ENCODE assay signal across 16 cellular contexts in the genomic region with DNA sequence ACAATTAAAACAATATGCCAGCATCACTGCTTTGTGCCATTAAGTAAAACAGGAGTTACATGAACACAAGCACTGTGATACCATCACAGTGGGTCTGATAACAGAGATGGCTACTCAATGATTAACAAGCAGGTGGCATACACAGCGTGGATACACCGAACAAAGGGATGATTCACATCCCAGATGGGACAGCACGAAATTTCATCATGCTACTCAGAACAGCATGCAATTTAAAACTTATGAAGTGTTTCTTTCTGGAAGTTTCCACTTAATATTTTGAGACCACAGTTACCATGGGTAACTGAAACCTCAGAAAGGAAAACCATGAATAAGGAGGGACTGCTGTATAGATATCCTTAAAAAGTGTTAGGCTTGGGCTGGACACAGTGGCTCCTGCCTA. TPM values are rescaled to one million over a fixed set of nuclear protein-coding genes. Genes with fewer than 3 reads are reported as not detected.
A peak's percentile ranks its signal among the peaks of the same experiment; 100 is the strongest.
DNase-seq lines count a peak whose midpoint lies in the region; ATAC-seq and TF ChIP-seq lines count a peak whose summit lies in the region.
"Had no signal": no experiment of that assay in that cellular context is flagged by ENCODE, and none has a peak within 500 bp of the region (broad histone marks: within the 10 kb centered on the region; RNA-seq: fewer than 3 reads in every experiment).

No MANE protein-coding gene starts in this region.

- no peak overlapping the region for H2BK120ac ChIP-seq in mesenchymal stem cell (ENCODE audit: low read depth, low read length)

- H3K9me3 Mint-ChIP-seq in CD4-positive, CD25-positive, alpha-beta regulatory T cell = no peaks in the 10 kb centered on the region
- H3K9me3 Mint-ChIP-seq: central memory CD8-positive, alpha-beta T cell had no signal

- POLR2A ChIA-PET in PC-3 (lab: Charles Lee; ENCODE audit: unreplicated experiment) = no interaction called here

- no peak overlapping the region for H2BK5ac ChIP-seq in mesenchymal stem cell (ENCODE audit: low read depth, low read length, poor library complexity, severe bottlenecking)

- 0 out of 2 replicates have a peak overlapping the region, but pooled peaks have one; percentile 9 for H2AFZ ChIP-seq in PC-3 (ENCODE audit: low read length)
- H2AFZ ChIP-seq in mesenchymal stem cell (ENCODE audit: low read depth, low read length) = no peak overlapping the region

- H3K36me3 ChIP-seq in CD4-positive, CD25-positive, alpha-beta regulatory T cell (ENCODE audit: control insufficient read depth, insufficient read depth, low read length) = peaks cover 90% of the 10 kb centered on the region
- H3K36me3 ChIP-seq in PC-3 (ENCODE audit: low read depth, low read length) = no peaks in the 10 kb centered on the region
- peaks cover 0 to 59% of the 10 kb centered on the region in 2 experiments for H3K36me3 ChIP-seq in mesenchymal stem cell (ENCODE audit: control insufficient read depth in 1 of 2, insufficient read depth in 2 of 2, low read depth in 1 of 2, low read length in 2 of 2)
- no peaks in the 10 kb centered on the region for H3K36me3 ChIP-seq in uterus
- H3K36me3 ChIP-seq in MG63 = peaks cover 7% of the 10 kb centered on the region
- H3K36me3 ChIP-seq in HAP-1 (replicated peaks) = no peaks in the 10 kb centered on the region

- H4K8ac ChIP-seq in mesenchymal stem cell (ENCODE audit: low read length) = no peak overlapping the region

- no peaks in the 10 kb centered on the region for H3K27me3 ChIP-seq in CD4-positive, CD25-positive, alpha-beta regulatory T cell (ENCODE audit: control insufficient read depth, insufficient read depth, low read length)
- H3K27me3 ChIP-seq in PC-3 (ENCODE audit: low read length) = no peaks in the 10 kb centered on the region
- no peaks in the 10 kb centered on the region for H3K27me3 ChIP-seq in mesenchymal stem cell (ENCODE audit: control insufficient read depth in 1 of 2, insufficient read depth in 1 of 2, low read length in 2 of 2)
- H3K27me3 ChIP-seq in uterus = no peaks in the 10 kb centered on the region
- no peaks in the 10 kb centered on the region for H3K27me3 ChIP-seq in MG63
- no peaks in the 10 kb centered on the region for H3K27me3 ChIP-seq in HAP-1 (ENCODE audit: low read depth)
- H3K27me3 ChIP-seq: heart right ventricle, pancreas had no signal

- no peak overlapping the region for H3K23ac ChIP-seq in mesenchymal stem cell (ENCODE audit: low read length in 2 of 2)

- H3K27ac ChIP-seq in CD4-positive, CD25-positive, alpha-beta regulatory T cell (ENCODE audit: insufficient read depth, low read length, poor library complexity, severe bottlenecking) = no peak overlapping the region
- H3K27ac ChIP-seq in PC-3 (ENCODE audit: low read length) (no peak overlapping the region), mesenchymal stem cell (ENCODE audit: low read length, poor library complexity, severe bottlenecking) (peak overlapping the region; percentile 6), uterus (no peak overlapping the region)
- H3K27ac ChIP-seq: heart right ventricle, pancreas, SK-N-MC had no signal

- H3K4me1 ChIP-seq in CD4-positive, CD25-positive, alpha-beta regulatory T cell (ENCODE audit: control insufficient read depth, insufficient read depth, low read length, poor library complexity, severe bottlenecking) = no peaks in the 10 kb centered on the region
- H3K4me1 ChIP-seq in PC-3 (ENCODE audit: insufficient read depth, low read length) (no peaks in the 10 kb centered on the region), mesenchymal stem cell (ENCODE audit: control insufficient read depth, insufficient read depth, low read depth, low read length) (peaks cover 3% of the 10 kb centered on the region), uterus (no peaks in the 10 kb centered on the region), HAP-1 (no peaks in the 10 kb centered on the region)
- H3K4me1 ChIP-seq: heart right ventricle, pancreas had no signal

- no peak overlapping the region for H3K14ac ChIP-seq in mesenchymal stem cell (ENCODE audit: low read length in 2 of 2)

- no peaks in the 10 kb centered on the region for H3K27me3 Mint-ChIP-seq in CD4-positive, CD25-positive, alpha-beta regulatory T cell
- H3K27me3 Mint-ChIP-seq: central memory CD8-positive, alpha-beta T cell had no signal

- no peak overlapping the region for H3K4me2 ChIP-seq in PC-3 (ENCODE audit: low read length)
- no peak overlapping the region for H3K4me2 ChIP-seq in mesenchymal stem cell (ENCODE audit: low read length, poor library complexity, severe bottlenecking)

- no peaks in the 10 kb centered on the region for H3K9me2 ChIP-seq in PC-3 (replicated peaks; ENCODE audit: low read length)

- no peak for TF ChIP-seq CTCF in PC-3 (conservative IDR thresholded peaks at IDR 0.05; ENCODE audit: low read depth, low read length)
- no peak for TF ChIP-seq CTCF in epithelial cell of esophagus (IDR thresholded peaks at IDR 0.05; ENCODE audit: insufficient read depth, low read depth, low read length, missing control alignments)
- no peak for TF ChIP-seq CTCF in uterus (IDR thresholded peaks at IDR 0.05)

- no peak for TF ChIP-seq POLR2A in uterus (IDR thresholded peaks at IDR 0.05)

- H4K91ac ChIP-seq in mesenchymal stem cell (ENCODE audit: low read length) = no peak overlapping the region

- in situ Hi-C loops in HAP-1 (cut with MboI; ENCODE audit: low sequenced_read_pairs) = no loop called here

- no peak overlapping the region for H2AK5ac ChIP-seq in mesenchymal stem cell (ENCODE audit: low read length, severe bottlenecking)

- no peak overlapping the region for H2BK15ac ChIP-seq in mesenchymal stem cell (ENCODE audit: low read depth, poor library complexity, severe bottlenecking)

- H3K9ac ChIP-seq in PC-3 (ENCODE audit: low read length) (no peak overlapping the region), mesenchymal stem cell (ENCODE audit: low read length) (peak overlapping the region; percentile 71)

- H3K18ac ChIP-seq in mesenchymal stem cell (ENCODE audit: low read depth in 1 of 2, low read length in 2 of 2) = no peak overlapping the region

- H3K4me3 ChIP-seq in CD4-positive, CD25-positive, alpha-beta regulatory T cell (ENCODE audit: low read depth, low read length) = no peak overlapping the region
- H3K4me3 ChIP-seq in PC-3 (ENCODE audit: low read length) (no peak overlapping the region), epithelial cell of esophagus (ENCODE audit: low read length) (no peak overlapping the region), mesenchymal stem cell (ENCODE audit: insufficient read depth in 1 of 2, low read depth in 1 of 2, low read length in 2 of 2) (no peak overlapping the region), uterus (no peak overlapping the region), MG63 (no peak overlapping the region), HAP-1 (no peak overlapping the region)
- H3K4me3 ChIP-seq: heart right ventricle, pancreas, SK-N-MC had no signal

- H3K9me3 ChIP-seq in CD4-positive, CD25-positive, alpha-beta regulatory T cell (ENCODE audit: control insufficient read depth in 2 of 2, low read length in 2 of 2) = no peaks in the 10 kb centered on the region
- H3K9me3 ChIP-seq in PC-3 (ENCODE audit: low read length) (no peaks in the 10 kb centered on the region), mesenchymal stem cell (ENCODE audit: control insufficient read depth, low read length) (no peaks in the 10 kb centered on the region), uterus (no peaks in the 10 kb centered on the region), MG63 (no peaks in the 10 kb centered on the region), HAP-1 (no peaks in the 10 kb centered on the region)
- H3K9me3 ChIP-seq: heart right ventricle had no signal

- CTCF ChIA-PET in PC-3 (lab: Charles Lee) = no interaction called here

- BruUV-seq in PC-3 (replicated peaks; lab: Mats Ljungman, UMichigan) = no TSS peak

- no peaks in the 10 kb centered on the region for H3F3A ChIP-seq in PC-3 (ENCODE audit: low read length, unreplicated experiment)

- no peak overlapping the region for H3K4ac ChIP-seq in mesenchymal stem cell (ENCODE audit: low read depth in 1 of 2, low read length in 2 of 2)

- H4K20me1 ChIP-seq in PC-3 (ENCODE audit: low read length) = no peaks in the 10 kb centered on the region

- intact Hi-C loops in PC-3 (cut with micrococcal nuclease) (no loop called here), uterus (cut with DNase I; ENCODE audit: low total_unique reads) (no loop called here)

- no peak for ATAC-seq in CD4-positive, CD25-positive, alpha-beta regulatory T cell (ENCODE audit: low read depth in 2 of 2)
- ATAC-seq in PC-3 (peak; percentile 64), HG02981 (IDR thresholded peaks at IDR 0.05; ENCODE audit: unreplicated experiment) (no peak)
- ATAC-seq: activated CD4-positive, CD25-positive, alpha-beta regulatory T cell treated with anti-CD3 and anti-CD28 coated beads, Interleukin-2, amount 50 U/mL, for 24 hours; heart right ventricle had no signal

- peaks cover 26% of the 10 kb centered on the region for H3K36me3 Mint-ChIP-seq in CD4-positive, CD25-positive, alpha-beta regulatory T cell

- no peaks in the 10 kb centered on the region for H3K4me1 Mint-ChIP-seq in CD4-positive, CD25-positive, alpha-beta regulatory T cell
- H3K4me1 Mint-ChIP-seq: central memory CD8-positive, alpha-beta T cell had no signal

- H3K79me1 ChIP-seq in mesenchymal stem cell (replicated peaks; ENCODE audit: low read length, poor library complexity, severe bottlenecking) = no peaks in the 10 kb centered on the region

- H2BK12ac ChIP-seq in mesenchymal stem cell (ENCODE audit: low read length in 2 of 2) = no peak overlapping the region

- no peaks in the 10 kb centered on the region for H3K79me2 ChIP-seq in PC-3 (ENCODE audit: low read length)

- DNase-seq in CD4-positive, CD25-positive, alpha-beta regulatory T cell = no peak
- DNase-seq in PC-3 (peak; percentile 46), epithelial cell of esophagus (ENCODE audit: low read depth) (peak; percentile 76), mesenchymal stem cell (peak; percentile 76), uterus (no peak), MG63 (no peak), HAP-1 (ENCODE audit: low spot score in 2 of 2) (no peak)
- DNase-seq: heart right ventricle; NCI-H1417; pancreas; stimulated activated CD4-positive, alpha-beta T cell treated with anti-CD3 and anti-CD28 coated beads, Interleukin-2, amount 100 ng/mL, for 24 hours; stimulated activated naive CD4-positive, alpha-beta T cell had no signal

- H3K27ac Mint-ChIP-seq in CD4-positive, CD25-positive, alpha-beta regulatory T cell = peak overlapping the region in 2 of 3 donors; percentile 52 to 75

- no peak overlapping the region for H3K4me3 Mint-ChIP-seq in CD4-positive, CD25-positive, alpha-beta regulatory T cell
- H3K4me3 Mint-ChIP-seq: central memory CD8-positive, alpha-beta T cell had no signal

- 64% methylated on average over 2 of the region's 3 CpGs for WGBS in mesenchymal stem cell

RNA-seq across cellular contexts. Expression of a gene that starts 44.5 kb away (rescaled TPM):
- total RNA-seq in CD4-positive, CD25-positive, alpha-beta regulatory T cell = 5.2 TPM
- 1 to 10 TPM; 1.5 to 3.8 (median 2.0) TPM for polyA plus RNA-seq in CD4-positive, CD25-positive, alpha-beta regulatory T cell
- total RNA-seq in PC-3 (2014; rRNA removed) (3.0 and 3.3 TPM in 2 replicates), uterus (10 to 100 TPM in 2 of 4 donors, 1 to 10 TPM in 2; 2.0 to 12.3 (median 8.8) TPM)
- 6.1 TPM for polyA plus RNA-seq in mesenchymal stem cell (2013, experiment 1 of 2)
- polyA plus RNA-seq in mesenchymal stem cell (2013, experiment 2 of 2) = 5.1 TPM
- total RNA-seq in MG63 (2014; rRNA removed; shearing (Covaris generic); ENCODE audit: low replicate concordance) = 3.3 and 10.1 TPM in 2 replicates

RNA-seq across cellular contexts. Expression of a gene that starts 55.3 kb away (rescaled TPM):
- 22.7 TPM for total RNA-seq in CD4-positive, CD25-positive, alpha-beta regulatory T cell
- polyA plus RNA-seq in CD4-positive, CD25-positive, alpha-beta regulatory T cell = 10 to 100 TPM; 28.2 to 40.6 (median 33.2) TPM
- 19.5 and 23.8 TPM in 2 replicates for total RNA-seq in PC-3 (2014; rRNA removed)
- 22.2 TPM for polyA plus RNA-seq in mesenchymal stem cell (2013, experiment 1 of 2)
- polyA plus RNA-seq in mesenchymal stem cell (2013, experiment 2 of 2) = 22.1 TPM
- 10 to 100 TPM; 15.9 to 48.2 (median 28.5) TPM for total RNA-seq in uterus
- 26.3 and 34.6 TPM in 2 replicates for total RNA-seq in MG63 (2014; rRNA removed; shearing (Covaris generic); ENCODE audit: low replicate concordance)

Comparison
In these comparisons a context has a peak if more than half of its experiments do, and no peak if none do; other contexts are left out.
1. DNase-seq: peak in PC-3 (single experiment), epithelial cell of esophagus (single experiment) and mesenchymal stem cell (single experiment); none in CD4-positive, CD25-positive, alpha-beta regulatory T cell (0 of 3), uterus (0 of 2), MG63 (single experiment) and HAP-1 (0 of 2).